In genomic region chr2:18578033-18578432, GRCh38 we compare ENCODE assay signal across 36 cellular contexts. TPM values are rescaled to one million over a fixed set of nuclear protein-coding genes. Genes with fewer than 3 reads are reported as not detected.
"Had no signal": no experiment of that assay in that cellular context is flagged by ENCODE, and none has a peak within 500 bp of the region (broad histone marks: within the 10 kb centered on the region; RNA-seq: fewer than 3 reads in every experiment).

No MANE protein-coding gene starts in this region.

- H3K27ac ChIP-seq: colonic mucosa, epithelial cell of prostate, heart right ventricle, parathyroid adenoma, right lobe of liver, stomach, thyroid gland, vagina had no signal

- H3K9me3 ChIP-seq: colonic mucosa, right lobe of liver, thyroid gland, vagina had no signal

- H3K36me3 ChIP-seq: colonic mucosa, heart right ventricle, right lobe of liver, stomach, thyroid gland, vagina had no signal

- H3K27ac Mint-ChIP-seq: dendritic cell treated with granulocyte-macrophage colony-stimulating factor and Interleukin-4, amounts not matched to agents 40 ng/mL and 50 ng/mL, for 4 days; endodermal cell; memory B cell; natural killer cell; progenitor cell of endocrine pancreas; stimulated activated effector memory CD8-positive, alpha-beta T cell treated with anti-CD3 and anti-CD28 coated beads, Interleukin-12 subunit alpha, Interleukin-12 subunit beta, amount 100 ng/mL, for 72 hours had no signal

- H3K4me2 ChIP-seq: smooth muscle cell had no signal

- ATAC-seq: esophagus mucosa; heart right ventricle; left lobe of liver; natural killer cell; right lobe of liver; stimulated activated effector memory CD8-positive, alpha-beta T cell treated with anti-CD3 and anti-CD28 coated beads, Interleukin-12 subunit alpha, Interleukin-12 subunit beta, amount 100 ng/mL, for 72 hours had no signal

- H3K27me3 ChIP-seq: colonic mucosa, heart right ventricle, right lobe of liver, stomach, thyroid gland, vagina had no signal

- H3K79me2 ChIP-seq: parathyroid adenoma had no signal

- H3K36me3 Mint-ChIP-seq: stimulated activated effector memory CD8-positive, alpha-beta T cell treated with anti-CD3 and anti-CD28 coated beads, Interleukin-12 subunit alpha, Interleukin-12 subunit beta, amount 100 ng/mL, for 72 hours had no signal

- H3K27me3 Mint-ChIP-seq: dendritic cell treated with granulocyte-macrophage colony-stimulating factor and Interleukin-4, amounts not matched to agents 40 ng/mL and 50 ng/mL, for 4 days; memory B cell; progenitor cell of endocrine pancreas had no signal

- H3K4me3 Mint-ChIP-seq: dendritic cell treated with granulocyte-macrophage colony-stimulating factor and Interleukin-4, amounts not matched to agents 40 ng/mL and 50 ng/mL, for 4 days; endodermal cell; memory B cell; natural killer cell; stimulated activated effector memory CD8-positive, alpha-beta T cell treated with anti-CD3 and anti-CD28 coated beads, Interleukin-12 subunit alpha, Interleukin-12 subunit beta, amount 100 ng/mL, for 72 hours had no signal

- H2AFZ ChIP-seq: parathyroid adenoma had no signal

- H3K9ac ChIP-seq: parathyroid adenoma had no signal

- DNase-seq: colonic mucosa; effector CD8-positive, alpha-beta T cell; endodermal cell; foreskin melanocyte; glutamatergic neuron; heart right ventricle; hippocampal formation; natural killer cell; occipital lobe; right lobe of liver; stimulated activated CD4-positive, alpha-beta T cell treated with anti-CD3 and anti-CD28 coated beads, Interleukin-12 subunit alpha, Interleukin-12 subunit beta, amount 100 ng/mL, for 4 hours; stimulated activated CD4-positive, alpha-beta T cell treated with anti-CD3 and anti-CD28 coated beads, Interleukin-2, amount 100 ng/mL, for 24 hours; stimulated activated CD4-positive, alpha-beta T cell treated with anti-CD3 and anti-CD28 coated beads, Interleukin-4, amount 100 ng/mL, for 24 hours; stimulated activated naive CD4-positive, alpha-beta T cell treated with Interleukin-2 at 50 U/mL for 16 hours; stomach; thyroid gland; trophoblast cell had no signal

- H3K4me3 ChIP-seq: colonic mucosa, heart right ventricle, lung, right lobe of liver, smooth muscle cell, stomach, thyroid gland, vagina had no signal

- H3K4me1 Mint-ChIP-seq: memory B cell; natural killer cell; stimulated activated effector memory CD8-positive, alpha-beta T cell treated with anti-CD3 and anti-CD28 coated beads, Interleukin-12 subunit alpha, Interleukin-12 subunit beta, amount 100 ng/mL, for 72 hours had no signal

- H3K4me1 ChIP-seq: colonic mucosa, heart right ventricle, parathyroid adenoma, right lobe of liver, stomach, thyroid gland, vagina had no signal

RNA-seq across cellular contexts. Expression of gene NT5C1B, which starts 11.3 kb away (rescaled TPM):
- total RNA-seq: colonic mucosa, endodermal cell, esophagus mucosa, fibroblast of lung, heart right ventricle, left lobe of liver, liver, lung, mononuclear cell, natural killer cell, occipital lobe, progenitor cell of endocrine pancreas, right lobe of liver, smooth muscle cell, stomach, subcutaneous adipose tissue, temporal lobe, ureter, vagina had no signal
- polyA plus RNA-seq: fibroblast of lung, heart right ventricle, keratinocyte, lung, neural cell, smooth muscle cell, stomach had no signal
